Comparison of ENCODE assay signal across 24 cellular contexts in genomic region chr2:100692906-100693305, GRCh38.
"Had no signal": no experiment of that assay in that cellular context is flagged by ENCODE, and none has a peak within 500 bp of the region (broad histone marks: within the 10 kb centered on the region; RNA-seq: fewer than 3 reads in every experiment).

No MANE protein-coding gene starts in this region.

- H3K27ac ChIP-seq: body of pancreas, foreskin keratinocyte, gastrocnemius medialis had no signal

- ATAC-seq: activated CD4-positive, alpha-beta T cell treated with anti-CD3 and anti-CD28 coated beads for 36 hours; activated CD8-positive, alpha-beta T cell treated with anti-CD3 and anti-CD28 coated beads, Interleukin-2, amount 10 ng/mL, durations not matched to agents 7 days and 5 days; activated T-cell treated with anti-CD3 and anti-CD28 coated beads, Interleukin-2, amount 50 U/mL, for 72 hours; body of pancreas; esophagus mucosa; foreskin keratinocyte; gastrocnemius medialis had no signal

- H3K27ac Mint-ChIP-seq: activated CD4-positive, alpha-beta memory T cell treated with anti-CD3 and anti-CD28 coated beads for 36 hours; activated CD4-positive, alpha-beta T cell treated with anti-CD3 and anti-CD28 coated beads for 36 hours; activated CD4-positive, alpha-beta T cell treated with anti-CD3 and anti-CD28 coated beads, Interleukin-2, amount 10 ng/mL, durations not matched to agents 24 days and 14 days; activated CD8-positive, alpha-beta T cell treated with anti-CD3 and anti-CD28 coated beads, Interleukin-2, amount 10 ng/mL, durations not matched to agents 7 days and 5 days; activated naive CD8-positive, alpha-beta T cell; activated T-cell treated with anti-CD3 and anti-CD28 coated beads, Interleukin-2, amount 50 U/mL, for 24 hours; activated T-cell treated with anti-CD3 and anti-CD28 coated beads, Interleukin-2, amount 50 U/mL, for 72 hours had no signal

- H3K4me1 Mint-ChIP-seq: activated CD4-positive, alpha-beta T cell treated with anti-CD3 and anti-CD28 coated beads, Interleukin-2, amount 10 ng/mL, durations not matched to agents 24 days and 14 days had no signal

- H3K36me3 ChIP-seq: gastrocnemius medialis had no signal

- H3K27me3 Mint-ChIP-seq: activated CD4-positive, alpha-beta T cell treated with anti-CD3 and anti-CD28 coated beads, Interleukin-2, amount 10 ng/mL, durations not matched to agents 24 days and 14 days; activated naive CD8-positive, alpha-beta T cell had no signal

- DNase-seq: activated CD4-positive, alpha-beta memory T cell treated with anti-CD3 and anti-CD28 coated beads for 36 hours; activated CD4-positive, alpha-beta T cell treated with anti-CD3 and anti-CD28 coated beads for 36 hours; activated CD4-positive, alpha-beta T cell treated with anti-CD3 and anti-CD28 coated beads, Interleukin-2, amount 10 ng/mL, durations not matched to agents 24 days and 14 days; activated CD4-positive, CD25-positive, alpha-beta regulatory T cell; activated CD4-positive, CD25-positive, alpha-beta regulatory T cell treated with anti-CD3 and anti-CD28 coated beads, Interleukin-2, amount 50 U/mL, for 72 hours; activated CD8-positive, alpha-beta T cell treated with anti-CD3 and anti-CD28 coated beads, Interleukin-2, amount 10 ng/mL, durations not matched to agents 7 days and 5 days; activated gamma-delta T cell; activated naive CD4-positive, alpha-beta T cell; activated naive CD4-positive, alpha-beta T cell treated with anti-CD3 and anti-CD28 coated beads, Interleukin-2, amount 50 U/mL, for 16 hours; activated T-cell treated with anti-CD3 and anti-CD28 coated beads for 4 hours; activated T-cell treated with anti-CD3 and anti-CD28 coated beads, Interleukin-2, amount 50 U/mL, for 24 hours; activated T-cell treated with anti-CD3 and anti-CD28 coated beads, Interleukin-2, amount 50 U/mL, for 72 hours; amygdala; aorta; body of pancreas; caudate nucleus; effector CD8-positive, alpha-beta T cell; foreskin keratinocyte; gastrocnemius medialis; glutamatergic neuron; T-helper 2 cell had no signal

- H3K4me3 ChIP-seq: body of pancreas, gastrocnemius medialis had no signal

- H3K27me3 ChIP-seq: body of pancreas, gastrocnemius medialis had no signal

- H3K9me3 ChIP-seq: body of pancreas had no signal

- FAIRE-seq: colon had no signal

- H3K4me1 ChIP-seq: foreskin keratinocyte, gastrocnemius medialis had no signal

- H3K4me3 Mint-ChIP-seq: activated CD4-positive, alpha-beta memory T cell treated with anti-CD3 and anti-CD28 coated beads for 36 hours; activated CD4-positive, alpha-beta T cell treated with anti-CD3 and anti-CD28 coated beads for 36 hours; activated CD4-positive, alpha-beta T cell treated with anti-CD3 and anti-CD28 coated beads, Interleukin-2, amount 10 ng/mL, durations not matched to agents 24 days and 14 days; activated CD8-positive, alpha-beta T cell treated with anti-CD3 and anti-CD28 coated beads, Interleukin-2, amount 10 ng/mL, durations not matched to agents 7 days and 5 days; activated naive CD8-positive, alpha-beta T cell; activated T-cell treated with anti-CD3 and anti-CD28 coated beads, Interleukin-2, amount 50 U/mL, for 24 hours; activated T-cell treated with anti-CD3 and anti-CD28 coated beads, Interleukin-2, amount 50 U/mL, for 72 hours had no signal
